In the genomic region with DNA sequence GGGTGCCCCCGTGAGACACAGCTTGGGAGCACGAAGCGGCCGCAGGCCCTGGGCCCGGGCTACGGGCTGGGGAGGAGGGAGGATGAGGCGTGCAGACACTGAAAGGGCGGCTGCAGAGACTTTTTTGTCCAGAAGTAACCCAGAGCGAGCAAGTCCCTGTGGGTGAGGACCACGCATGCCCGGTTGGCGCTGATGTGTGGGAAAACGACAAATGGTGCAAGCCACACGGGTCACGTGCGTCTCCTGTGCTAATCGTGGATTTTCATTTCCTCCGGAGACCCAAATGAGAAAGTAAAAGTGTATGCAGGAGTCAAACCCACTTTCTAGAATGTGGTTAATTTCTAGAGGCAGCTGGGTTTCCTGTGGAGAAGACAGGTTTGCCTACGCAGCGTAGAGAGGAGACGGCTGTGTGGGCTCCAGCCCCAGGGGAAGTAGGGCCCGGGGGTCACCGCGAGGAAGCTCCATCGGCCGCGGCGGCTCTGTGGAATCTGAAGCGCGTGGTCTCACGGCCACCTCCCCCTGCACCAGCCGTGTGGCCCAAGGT, we compare ENCODE assay signal across 1 cellular context.
TF ChIP-seq lines count a peak whose summit lies in the region.

No MANE protein-coding gene starts in this region.

TF ChIP-seq in GM12878, 131 proteins besides CTCF, POLR2A, EP300 and RAD21 (continued from another document and continues in another):
- TF ChIP-seq NFIC (IDR thresholded peaks at IDR 0.05; ENCODE audit: low read depth, low read length) (no peak; the same call in 1 of the 2 replicates), ETV6 (conservative IDR thresholded peaks at IDR 0.05 in 1 of 2, IDR thresholded peaks at IDR 0.05 in 1 of 2; ENCODE audit: borderline replicate concordance in 1 of 2, low read depth in 1 of 2) (peak in 1 of 2 experiments; percentile 70; a peak in 1 of 4 replicates), TAF1 (IDR thresholded peaks at IDR 0.05; ENCODE audit: borderline replicate concordance, low read depth, low read length) (no peak), SREBF2 (IDR thresholded peaks at IDR 0.05; ENCODE audit: low read length) (no peak), POLR2AphosphoS5 (IDR thresholded peaks at IDR 0.05; ENCODE audit: low read length) (no peak), ZNF24 (IDR thresholded peaks at IDR 0.05) (no peak), SMAD1 (IDR thresholded peaks at IDR 0.05; ENCODE audit: low read depth, partially characterized antibody) (no peak), SIX5 (IDR thresholded peaks at IDR 0.05; ENCODE audit: low read depth, low read length, severe bottlenecking) (no peak), TCF3 (IDR thresholded peaks at IDR 0.05; ENCODE audit: borderline replicate concordance, insufficient read depth, low read depth, low read length) (peak; percentile 56; the same call in 1 of the 2 replicates), HCFC1 (IDR thresholded peaks at IDR 0.05; ENCODE audit: low read length) (no peak), SP1 (IDR thresholded peaks at IDR 0.05; ENCODE audit: low read depth, low read length) (no peak), SRF (IDR thresholded peaks at IDR 0.05; ENCODE audit: low read depth in 2 of 2, low read length in 2 of 2) (no peak), SPI1 (IDR thresholded peaks at IDR 0.05; ENCODE audit: borderline replicate concordance, insufficient read depth, low read depth, low read length) (peak; percentile 25; the same call in 1 of the 2 replicates), RAD51 (IDR thresholded peaks at IDR 0.05) (peak; percentile 93), STAT3 (IDR thresholded peaks at IDR 0.05; ENCODE audit: low read depth, low read length) (no peak), RB1 (IDR thresholded peaks at IDR 0.05; ENCODE audit: borderline replicate concordance) (no peak), CHD2 (IDR thresholded peaks at IDR 0.05; ENCODE audit: borderline replicate concordance, low read depth, low read length) (peak; percentile 15; the same call in 1 of the 2 replicates), CBX3 (IDR thresholded peaks at IDR 0.05; ENCODE audit: borderline replicate concordance, low read depth) (no peak), YBX1 (IDR thresholded peaks at IDR 0.05) (0 out of 2 replicates have a peak, but pooled peaks have one; percentile 36), BMI1 (IDR thresholded peaks at IDR 0.05; ENCODE audit: borderline replicate concordance) (no peak), RELA (IDR thresholded peaks at IDR 0.05; ENCODE audit: borderline replicate concordance, partially characterized antibody) (no peak), SMC3 (IDR thresholded peaks at IDR 0.05; ENCODE audit: borderline replicate concordance, low read length) (no peak; the same call in 1 of the 2 replicates), DPF2 (IDR thresholded peaks at IDR 0.05) (no peak), CBX5 (IDR thresholded peaks at IDR 0.05; ENCODE audit: low read depth) (no peak), MXI1 (IDR thresholded peaks at IDR 0.05; ENCODE audit: low read depth, low read length) (no peak), YY1 (IDR thresholded peaks at IDR 0.05; ENCODE audit: low read depth, low read length) (no peak), SUZ12 (IDR thresholded peaks at IDR 0.05; ENCODE audit: unreplicated experiment) (no peak), RFX5 (IDR thresholded peaks at IDR 0.05; ENCODE audit: low read depth, low read length) (no peak), ESRRA (IDR thresholded peaks at IDR 0.05; ENCODE audit: low read length) (no peak), ZBED1 (IDR thresholded peaks at IDR 0.05; ENCODE audit: borderline replicate concordance) (no peak), EGR1 (IDR thresholded peaks at IDR 0.05; ENCODE audit: borderline replicate concordance in 1 of 2, low read depth in 2 of 2, low read length in 2 of 2) (no peak), CREM (IDR thresholded peaks at IDR 0.05; ENCODE audit: low read depth) (peak; percentile 56; the same call in 1 of the 2 replicates), CBFB (IDR thresholded peaks at IDR 0.05; ENCODE audit: low read depth) (0 out of 2 replicates have a peak, but pooled peaks have one; percentile 54), KAT2A (conservative IDR thresholded peaks at IDR 0.05; ENCODE audit: control insufficient read depth, low read depth, low read length) (no peak), LARP7 (IDR thresholded peaks at IDR 0.05) (no peak), FOXM1 (IDR thresholded peaks at IDR 0.05; ENCODE audit: low read depth, low read length) (no peak), KLF5 (IDR thresholded peaks at IDR 0.05; ENCODE audit: partially characterized antibody) (no peak), RBBP5 (conservative IDR thresholded peaks at IDR 0.05) (no peak), RCOR1 (conservative IDR thresholded peaks at IDR 0.05; ENCODE audit: low read depth, low read length) (no peak)
- TF ChIP-seq, protein P1, sequence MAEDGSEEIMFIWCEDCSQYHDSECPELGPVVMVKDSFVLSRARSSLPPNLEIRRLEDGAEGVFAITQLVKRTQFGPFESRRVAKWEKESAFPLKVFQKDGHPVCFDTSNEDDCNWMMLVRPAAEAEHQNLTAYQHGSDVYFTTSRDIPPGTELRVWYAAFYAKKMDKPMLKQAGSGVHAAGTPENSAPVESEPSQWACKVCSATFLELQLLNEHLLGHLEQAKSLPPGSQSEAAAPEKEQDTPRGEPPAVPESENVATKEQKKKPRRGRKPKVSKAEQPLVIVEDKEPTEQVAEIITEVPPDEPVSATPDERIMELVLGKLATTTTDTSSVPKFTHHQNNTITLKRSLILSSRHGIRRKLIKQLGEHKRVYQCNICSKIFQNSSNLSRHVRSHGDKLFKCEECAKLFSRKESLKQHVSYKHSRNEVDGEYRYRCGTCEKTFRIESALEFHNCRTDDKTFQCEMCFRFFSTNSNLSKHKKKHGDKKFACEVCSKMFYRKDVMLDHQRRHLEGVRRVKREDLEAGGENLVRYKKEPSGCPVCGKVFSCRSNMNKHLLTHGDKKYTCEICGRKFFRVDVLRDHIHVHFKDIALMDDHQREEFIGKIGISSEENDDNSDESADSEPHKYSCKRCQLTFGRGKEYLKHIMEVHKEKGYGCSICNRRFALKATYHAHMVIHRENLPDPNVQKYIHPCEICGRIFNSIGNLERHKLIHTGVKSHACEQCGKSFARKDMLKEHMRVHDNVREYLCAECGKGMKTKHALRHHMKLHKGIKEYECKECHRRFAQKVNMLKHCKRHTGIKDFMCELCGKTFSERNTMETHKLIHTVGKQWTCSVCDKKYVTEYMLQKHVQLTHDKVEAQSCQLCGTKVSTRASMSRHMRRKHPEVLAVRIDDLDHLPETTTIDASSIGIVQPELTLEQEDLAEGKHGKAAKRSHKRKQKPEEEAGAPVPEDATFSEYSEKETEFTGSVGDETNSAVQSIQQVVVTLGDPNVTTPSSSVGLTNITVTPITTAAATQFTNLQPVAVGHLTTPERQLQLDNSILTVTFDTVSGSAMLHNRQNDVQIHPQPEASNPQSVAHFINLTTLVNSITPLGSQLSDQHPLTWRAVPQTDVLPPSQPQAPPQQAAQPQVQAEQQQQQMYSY (CRISPR knock-in tag; IDR thresholded peaks at IDR 0.05) = no peak
- TF ChIP-seq, protein P2, sequence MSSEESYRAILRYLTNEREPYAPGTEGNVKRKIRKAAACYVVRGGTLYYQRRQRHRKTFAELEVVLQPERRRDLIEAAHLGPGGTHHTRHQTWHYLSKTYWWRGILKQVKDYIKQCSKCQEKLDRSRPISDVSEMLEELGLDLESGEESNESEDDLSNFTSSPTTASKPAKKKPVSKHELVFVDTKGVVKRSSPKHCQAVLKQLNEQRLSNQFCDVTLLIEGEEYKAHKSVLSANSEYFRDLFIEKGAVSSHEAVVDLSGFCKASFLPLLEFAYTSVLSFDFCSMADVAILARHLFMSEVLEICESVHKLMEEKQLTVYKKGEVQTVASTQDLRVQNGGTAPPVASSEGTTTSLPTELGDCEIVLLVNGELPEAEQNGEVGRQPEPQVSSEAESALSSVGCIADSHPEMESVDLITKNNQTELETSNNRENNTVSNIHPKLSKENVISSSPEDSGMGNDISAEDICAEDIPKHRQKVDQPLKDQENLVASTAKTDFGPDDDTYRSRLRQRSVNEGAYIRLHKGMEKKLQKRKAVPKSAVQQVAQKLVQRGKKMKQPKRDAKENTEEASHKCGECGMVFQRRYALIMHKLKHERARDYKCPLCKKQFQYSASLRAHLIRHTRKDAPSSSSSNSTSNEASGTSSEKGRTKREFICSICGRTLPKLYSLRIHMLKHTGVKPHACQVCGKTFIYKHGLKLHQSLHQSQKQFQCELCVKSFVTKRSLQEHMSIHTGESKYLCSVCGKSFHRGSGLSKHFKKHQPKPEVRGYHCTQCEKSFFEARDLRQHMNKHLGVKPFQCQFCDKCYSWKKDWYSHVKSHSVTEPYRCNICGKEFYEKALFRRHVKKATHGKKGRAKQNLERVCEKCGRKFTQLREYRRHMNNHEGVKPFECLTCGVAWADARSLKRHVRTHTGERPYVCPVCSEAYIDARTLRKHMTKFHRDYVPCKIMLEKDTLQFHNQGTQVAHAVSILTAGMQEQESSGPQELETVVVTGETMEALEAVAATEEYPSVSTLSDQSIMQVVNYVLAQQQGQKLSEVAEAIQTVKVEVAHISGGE (CRISPR knock-in tag; IDR thresholded peaks at IDR 0.05) = no peak
- TF ChIP-seq, protein P3, sequence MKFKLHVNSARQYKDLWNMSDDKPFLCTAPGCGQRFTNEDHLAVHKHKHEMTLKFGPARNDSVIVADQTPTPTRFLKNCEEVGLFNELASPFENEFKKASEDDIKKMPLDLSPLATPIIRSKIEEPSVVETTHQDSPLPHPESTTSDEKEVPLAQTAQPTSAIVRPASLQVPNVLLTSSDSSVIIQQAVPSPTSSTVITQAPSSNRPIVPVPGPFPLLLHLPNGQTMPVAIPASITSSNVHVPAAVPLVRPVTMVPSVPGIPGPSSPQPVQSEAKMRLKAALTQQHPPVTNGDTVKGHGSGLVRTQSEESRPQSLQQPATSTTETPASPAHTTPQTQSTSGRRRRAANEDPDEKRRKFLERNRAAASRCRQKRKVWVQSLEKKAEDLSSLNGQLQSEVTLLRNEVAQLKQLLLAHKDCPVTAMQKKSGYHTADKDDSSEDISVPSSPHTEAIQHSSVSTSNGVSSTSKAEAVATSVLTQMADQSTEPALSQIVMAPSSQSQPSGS (IDR thresholded peaks at IDR 0.05; ENCODE audit: low read length) = peak; percentile 45; the same call in 1 of the 2 replicates
- TF ChIP-seq, protein P4, sequence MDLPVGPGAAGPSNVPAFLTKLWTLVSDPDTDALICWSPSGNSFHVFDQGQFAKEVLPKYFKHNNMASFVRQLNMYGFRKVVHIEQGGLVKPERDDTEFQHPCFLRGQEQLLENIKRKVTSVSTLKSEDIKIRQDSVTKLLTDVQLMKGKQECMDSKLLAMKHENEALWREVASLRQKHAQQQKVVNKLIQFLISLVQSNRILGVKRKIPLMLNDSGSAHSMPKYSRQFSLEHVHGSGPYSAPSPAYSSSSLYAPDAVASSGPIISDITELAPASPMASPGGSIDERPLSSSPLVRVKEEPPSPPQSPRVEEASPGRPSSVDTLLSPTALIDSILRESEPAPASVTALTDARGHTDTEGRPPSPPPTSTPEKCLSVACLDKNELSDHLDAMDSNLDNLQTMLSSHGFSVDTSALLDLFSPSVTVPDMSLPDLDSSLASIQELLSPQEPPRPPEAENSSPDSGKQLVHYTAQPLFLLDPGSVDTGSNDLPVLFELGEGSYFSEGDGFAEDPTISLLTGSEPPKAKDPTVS (IDR thresholded peaks at IDR 0.05; ENCODE audit: low read depth, low read length) = no peak
- TF ChIP-seq, protein P5, sequence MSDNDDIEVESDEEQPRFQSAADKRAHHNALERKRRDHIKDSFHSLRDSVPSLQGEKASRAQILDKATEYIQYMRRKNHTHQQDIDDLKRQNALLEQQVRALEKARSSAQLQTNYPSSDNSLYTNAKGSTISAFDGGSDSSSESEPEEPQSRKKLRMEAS (IDR thresholded peaks at IDR 0.05; ENCODE audit: low read depth, low read length) = 0 out of 2 replicates have a peak, but pooled peaks have one; percentile 57
- TF ChIP-seq, protein P6, sequence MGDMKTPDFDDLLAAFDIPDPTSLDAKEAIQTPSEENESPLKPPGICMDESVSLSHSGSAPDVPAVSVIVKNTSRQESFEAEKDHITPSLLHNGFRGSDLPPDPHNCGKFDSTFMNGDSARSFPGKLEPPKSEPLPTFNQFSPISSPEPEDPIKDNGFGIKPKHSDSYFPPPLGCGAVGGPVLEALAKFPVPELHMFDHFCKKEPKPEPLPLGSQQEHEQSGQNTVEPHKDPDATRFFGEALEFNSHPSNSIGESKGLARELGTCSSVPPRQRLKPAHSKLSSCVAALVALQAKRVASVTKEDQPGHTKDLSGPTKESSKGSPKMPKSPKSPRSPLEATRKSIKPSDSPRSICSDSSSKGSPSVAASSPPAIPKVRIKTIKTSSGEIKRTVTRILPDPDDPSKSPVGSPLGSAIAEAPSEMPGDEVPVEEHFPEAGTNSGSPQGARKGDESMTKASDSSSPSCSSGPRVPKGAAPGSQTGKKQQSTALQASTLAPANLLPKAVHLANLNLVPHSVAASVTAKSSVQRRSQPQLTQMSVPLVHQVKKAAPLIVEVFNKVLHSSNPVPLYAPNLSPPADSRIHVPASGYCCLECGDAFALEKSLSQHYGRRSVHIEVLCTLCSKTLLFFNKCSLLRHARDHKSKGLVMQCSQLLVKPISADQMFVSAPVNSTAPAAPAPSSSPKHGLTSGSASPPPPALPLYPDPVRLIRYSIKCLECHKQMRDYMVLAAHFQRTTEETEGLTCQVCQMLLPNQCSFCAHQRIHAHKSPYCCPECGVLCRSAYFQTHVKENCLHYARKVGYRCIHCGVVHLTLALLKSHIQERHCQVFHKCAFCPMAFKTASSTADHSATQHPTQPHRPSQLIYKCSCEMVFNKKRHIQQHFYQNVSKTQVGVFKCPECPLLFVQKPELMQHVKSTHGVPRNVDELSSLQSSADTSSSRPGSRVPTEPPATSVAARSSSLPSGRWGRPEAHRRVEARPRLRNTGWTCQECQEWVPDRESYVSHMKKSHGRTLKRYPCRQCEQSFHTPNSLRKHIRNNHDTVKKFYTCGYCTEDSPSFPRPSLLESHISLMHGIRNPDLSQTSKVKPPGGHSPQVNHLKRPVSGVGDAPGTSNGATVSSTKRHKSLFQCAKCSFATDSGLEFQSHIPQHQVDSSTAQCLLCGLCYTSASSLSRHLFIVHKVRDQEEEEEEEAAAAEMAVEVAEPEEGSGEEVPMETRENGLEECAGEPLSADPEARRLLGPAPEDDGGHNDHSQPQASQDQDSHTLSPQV (IDR thresholded peaks at IDR 0.05) = no peak
- TF ChIP-seq, protein P7, sequence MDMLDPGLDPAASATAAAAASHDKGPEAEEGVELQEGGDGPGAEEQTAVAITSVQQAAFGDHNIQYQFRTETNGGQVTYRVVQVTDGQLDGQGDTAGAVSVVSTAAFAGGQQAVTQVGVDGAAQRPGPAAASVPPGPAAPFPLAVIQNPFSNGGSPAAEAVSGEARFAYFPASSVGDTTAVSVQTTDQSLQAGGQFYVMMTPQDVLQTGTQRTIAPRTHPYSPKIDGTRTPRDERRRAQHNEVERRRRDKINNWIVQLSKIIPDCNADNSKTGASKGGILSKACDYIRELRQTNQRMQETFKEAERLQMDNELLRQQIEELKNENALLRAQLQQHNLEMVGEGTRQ (IDR thresholded peaks at IDR 0.05; ENCODE audit: borderline replicate concordance, low read depth, low read length) = peak; percentile 72
